Comparison of ENCODE assay signal across 7 cellular contexts in genomic region chr2:175913849-175914743, GRCh38.
DNase-seq lines count a peak whose midpoint lies in the region; ATAC-seq, FAIRE-seq and TF ChIP-seq lines count a peak whose summit lies in the region.
"Not testable (repeated sequence)": the region's sequence is repeated elsewhere in the genome, so short reads cannot be mapped to it uniquely, and the experiment has no call there.

No MANE protein-coding gene starts in this region.

- not testable (repeated sequence) for H3K9ac ChIP-seq in kidney (ENCODE audit: low read length in 2 of 2); liver (ENCODE audit: low read depth in 1 of 2, low read length in 2 of 2)

- not testable (repeated sequence) for H3K4me3 Mint-ChIP-seq in WTC11

- WGBS in liver, result 57% methylated on average over 12 of the region's 12 CpGs
- 56 to 77% (median 63%) methylated on average over 12 of the region's 12 CpGs for WGBS in small intestine, 3 donors

- not testable (repeated sequence) for H3K27me3 ChIP-seq in liver (ENCODE audit: control insufficient read depth in 4 of 4, insufficient read depth in 4 of 4, low read length in 3 of 4); small intestine (ENCODE audit: control insufficient read depth in 2 of 2, insufficient read depth in 2 of 2, low read length in 2 of 2)

- not testable (repeated sequence) for H3K9me3 ChIP-seq in kidney (ENCODE audit: control insufficient read depth in 1 of 2, low read length in 2 of 2); liver (ENCODE audit: control insufficient read depth in 4 of 4, low read length in 3 of 4); small intestine (ENCODE audit: control insufficient read depth, low read depth)

- not testable (repeated sequence) for H3K4me1 ChIP-seq in kidney (ENCODE audit: control insufficient read depth in 1 of 2, insufficient read depth in 1 of 2, low read depth in 1 of 2, low read length in 2 of 2); liver (ENCODE audit: control insufficient read depth in 4 of 4, insufficient read depth in 4 of 4, low read length in 3 of 4); small intestine (ENCODE audit: control insufficient read depth in 2 of 2, insufficient read depth in 1 of 2, low read depth in 1 of 2, low read length in 1 of 2)

- peaks cover 11% of the 10 kb centered on the region for H3K9me3 Mint-ChIP-seq in WTC11

- not testable (repeated sequence) for H3K27me3 Mint-ChIP-seq in WTC11 (ENCODE audit: low read depth)

- H3K27ac Mint-ChIP-seq in WTC11, result not testable (repeated sequence)

- DNase-seq in COLO668 (lab: John Stamatoyannopoulos, UW; ENCODE audit: unreplicated experiment) (peak; percentile 58), DMS153 treated with DMSO at 0.1 percent for 48 hours (lab: John Stamatoyannopoulos, UW; ENCODE audit: unreplicated experiment) (peak; percentile 2), ELF-1 (ENCODE audit: low read depth, low spot score) (peak; percentile 17), kidney (peak; percentile 43), small intestine (peak; percentile 49)
- not testable (repeated sequence) for DNase-seq in WTC11 (ENCODE audit: low spot score)

- CTCF ChIA-PET in WTC11 (lab: Charles Lee), result interaction anchor here (0.8 kb wide), 1 partner anchor 30 kb away, joined by 3 read pairs; no protein-coding TSS in a partner anchor

- not testable (repeated sequence) for H3K36me3 ChIP-seq in kidney (ENCODE audit: control insufficient read depth in 1 of 2, insufficient read depth in 2 of 2, low read length in 2 of 2); liver (ENCODE audit: control insufficient read depth in 4 of 4, insufficient read depth in 3 of 4, low read depth in 1 of 4, low read length in 3 of 4); small intestine (ENCODE audit: control insufficient read depth in 2 of 2, insufficient read depth in 2 of 2, low read length in 2 of 2)

- POLR2A ChIA-PET in WTC11 (lab: Charles Lee), result not testable (repeated sequence)

- ATAC-seq in WTC11, result not testable (repeated sequence)

- not testable (repeated sequence) for TF ChIP-seq CTCF in WTC11 (IDR thresholded peaks at IDR 0.05); kidney (IDR thresholded peaks at IDR 0.05; ENCODE audit: borderline replicate concordance, extremely low read depth, insufficient read depth); liver (IDR thresholded peaks at IDR 0.05; ENCODE audit: low read depth, low read length, missing input control)

- not testable (repeated sequence) for H3K4me3 ChIP-seq in kidney (ENCODE audit: low read length in 2 of 2); liver (ENCODE audit: low read depth in 1 of 3, low read length in 3 of 3); small intestine (ENCODE audit: low read depth in 1 of 2, low read length in 2 of 2)

- H3K27ac ChIP-seq in kidney (ENCODE audit: low read depth in 2 of 2, low read length in 2 of 2); liver (ENCODE audit: low read depth in 1 of 2, low read length in 2 of 2); small intestine (ENCODE audit: low read depth in 1 of 2, low read length in 1 of 2): not testable (repeated sequence)

- H3K36me3 Mint-ChIP-seq in WTC11, result not testable (repeated sequence)

- not testable (repeated sequence) for FAIRE-seq in kidney (lab: Jason Lieb, UNC); small intestine (lab: Jason Lieb, UNC)

- not testable (repeated sequence) for H3K4me1 Mint-ChIP-seq in WTC11

- TF ChIP-seq RAD21 in liver (IDR thresholded peaks at IDR 0.05), result peak in 1 of 2 donors; percentile 15

- intact Hi-C loops in kidney (cut with DNase I), result not testable (repeated sequence)

TF ChIP-seq in WTC11, 78 proteins besides CTCF, POLR2A, EP300 and RAD21:
- TF ChIP-seq GABPB1 (CRISPR knock-in tag; IDR thresholded peaks at IDR 0.05), result 0 out of 2 replicates have a peak, but pooled peaks have one; percentile 12

TF ChIP-seq in liver, 16 proteins besides CTCF, POLR2A, EP300 and RAD21:
- peak in 1 of 2 donors; percentile 18 for TF ChIP-seq RXRA (IDR thresholded peaks at IDR 0.05)
- peak; percentile 49 for TF ChIP-seq HNF4G (IDR thresholded peaks at IDR 0.05)
- peak; percentile 73 to 74 for TF ChIP-seq HNF4A (conservative IDR thresholded peaks at IDR 0.05)
- TF ChIP-seq YY1 (IDR thresholded peaks at IDR 0.05), result peak; percentile 66
- peak; percentile 70 for TF ChIP-seq SP1 (IDR thresholded peaks at IDR 0.05)
- TF ChIP-seq FOXA2 (IDR thresholded peaks at IDR 0.05), result peak; percentile 52
